8 cellular contexts compared by ENCODE assay signal in genomic region chr1:26321315-26322041, GRCh38. TPM values are rescaled to one million over a fixed set of nuclear protein-coding genes. Genes with fewer than 3 reads are reported as not detected.
DNase-seq lines count a peak whose midpoint lies in the region; ATAC-seq, FAIRE-seq and TF ChIP-seq lines count a peak whose summit lies in the region.

No MANE protein-coding gene starts in this region.

- peak overlapping the region; percentile 37; the same call in 2 of the 3 replicates for H3K4me2 ChIP-seq in A549

- POLR2A ChIA-PET in A549 (lab: Yijun Ruan, JAX): no interaction called here

- no peak for TF ChIP-seq POLR2A in A549 (IDR thresholded peaks at IDR 0.05; ENCODE audit: low read length)
- no peak for TF ChIP-seq POLR2A in GM18505 (IDR thresholded peaks at IDR 0.05; ENCODE audit: borderline replicate concordance, extremely low read depth, insufficient read depth, insufficient read length)

- no peak for FAIRE-seq in A549 (lab: Jason Lieb, UNC)

- ATAC-seq in A549: peak; percentile 88 to 97
- ATAC-seq in GM18505 (IDR thresholded peaks at IDR 0.05; ENCODE audit: unreplicated experiment): peak; percentile 43
- ATAC-seq in activated T-cell treated with anti-CD3 and anti-CD28 coated beads, Interleukin-2, amount 50 U/mL, for 72 hours (replicated peaks in 1 of 2): peak; percentile 68 to 70

- peak; percentile 63 for TF ChIP-seq CTCF in A549 (IDR thresholded peaks at IDR 0.05)
- peak; percentile 90 for TF ChIP-seq CTCF in fibroblast of mammary gland (conservative IDR thresholded peaks at IDR 0.05; ENCODE audit: control insufficient read depth, insufficient read depth, low read depth, low read length)
- TF ChIP-seq CTCF in neural crest cell (conservative IDR thresholded peaks at IDR 0.05): peak; percentile 90

- WGBS in A549 (ENCODE audit: missing lambda C conversion rate): 29% methylated on average over 10 of the region's 16 CpGs

- no peaks in the 10 kb centered on the region for H3K9me3 Mint-ChIP-seq in activated T-cell treated with anti-CD3 and anti-CD28 coated beads, Interleukin-2, amount 50 U/mL, for 72 hours
- no peaks in the 10 kb centered on the region for H3K9me3 Mint-ChIP-seq in neural crest cell

- peaks cover 6 to 12% of the 10 kb centered on the region in 2 donors for H3K36me3 Mint-ChIP-seq in activated T-cell treated with anti-CD3 and anti-CD28 coated beads, Interleukin-2, amount 50 U/mL, for 72 hours (ENCODE audit: insufficient read depth in 2 of 2)
- H3K36me3 Mint-ChIP-seq in neural crest cell (ENCODE audit: low read depth): no peaks in the 10 kb centered on the region

- peaks cover 58% of the 10 kb centered on the region for H3K4me1 Mint-ChIP-seq in activated T-cell treated with anti-CD3 and anti-CD28 coated beads, Interleukin-2, amount 50 U/mL, for 72 hours (ENCODE audit: low read depth)
- H3K4me1 Mint-ChIP-seq in neural crest cell: peaks cover 11% of the 10 kb centered on the region

- H3K4me3 ChIP-seq in A549 (no peak overlapping the region), fibroblast of mammary gland (ENCODE audit: control insufficient read depth, low read depth, low read length) (no peak overlapping the region)

- peak overlapping the region in 1 of 2 experiments; percentile 67; a peak in 3 of 6 replicates for H3K27ac ChIP-seq in A549

- H3K9me3 ChIP-seq in A549: no peaks in the 10 kb centered on the region

- DNase-seq in A549 (ENCODE audit: low read depth in 1 of 2, low spot score in 1 of 2): peak; percentile 69 to 75
- peak; percentile 79 for DNase-seq in KG1 (lab: John Stamatoyannopoulos, UW)
- DNase-seq in RPMI8226: peak; percentile 91
- DNase-seq in activated T-cell treated with anti-CD3 and anti-CD28 coated beads, Interleukin-2, amount 50 U/mL, for 72 hours: peak; percentile 93 to 96
- peak; percentile 82 for DNase-seq in fibroblast of mammary gland (ENCODE audit: low read depth)
- peak; percentile 98 for DNase-seq in neural crest cell (ENCODE audit: low read depth, low spot score)
- peak; percentile 88 for DNase-seq in stimulated activated naive CD4-positive, alpha-beta T cell treated with Interleukin-2 at 50 U/mL for 16 hours (lab: John Stamatoyannopoulos, UW)

- CTCF ChIA-PET in A549 (lab: Yijun Ruan, JAX): interaction anchor here (0.6 to 14.3 kb wide), 53 partner anchors 10 to 695 kb away, joined by 3 to 128 read pairs (median 4); partner anchors contain the start of genes C1orf232, CATSPER4, CEP85 and SH3BGRL3

- no peaks in the 10 kb centered on the region for H3K27me3 Mint-ChIP-seq in activated T-cell treated with anti-CD3 and anti-CD28 coated beads, Interleukin-2, amount 50 U/mL, for 72 hours (ENCODE audit: low read depth)
- H3K27me3 Mint-ChIP-seq in neural crest cell (ENCODE audit: low read depth): no peaks in the 10 kb centered on the region

- TF ChIP-seq RAD21 in A549 (conservative IDR thresholded peaks at IDR 0.05 in 1 of 2, IDR thresholded peaks at IDR 0.05 in 1 of 2): peak; percentile 78 to 88

- H3K27ac Mint-ChIP-seq in activated T-cell treated with anti-CD3 and anti-CD28 coated beads, Interleukin-2, amount 50 U/mL, for 72 hours: peak overlapping the region; percentile 79
- H3K27ac Mint-ChIP-seq in neural crest cell (ENCODE audit: unreplicated experiment): peak overlapping the region; percentile 76

- peak overlapping the region; percentile 70 to 74 for H3K4me3 Mint-ChIP-seq in activated T-cell treated with anti-CD3 and anti-CD28 coated beads, Interleukin-2, amount 50 U/mL, for 72 hours
- H3K4me3 Mint-ChIP-seq in neural crest cell: no peak overlapping the region

- TF ChIP-seq EP300 in A549 (IDR thresholded peaks at IDR 0.05): no peak

- 0 out of 3 replicates have a peak, but pooled peaks cover 5% of the 10 kb centered on the region for H3K4me1 ChIP-seq in A549

TF ChIP-seq in A549, 52 proteins besides CTCF, POLR2A, EP300 and RAD21:
- TF ChIP-seq SMC3 (IDR thresholded peaks at IDR 0.05) (peak; percentile 67), REST (IDR thresholded peaks at IDR 0.05) (no peak), MAZ (IDR thresholded peaks at IDR 0.05; ENCODE audit: borderline replicate concordance, low read depth, low read length) (0 out of 2 replicates have a peak, but pooled peaks have one; percentile 42), RFX5 (IDR thresholded peaks at IDR 0.05) (no peak), POLR2AphosphoS2 (conservative IDR thresholded peaks at IDR 0.05; ENCODE audit: low read length) (no peak), JUN (IDR thresholded peaks at IDR 0.05) (no peak), CHD2 (IDR thresholded peaks at IDR 0.05; ENCODE audit: low read length, partially characterized antibody) (peak; percentile 50)
TF ChIP-seq in A549: peak in this region for 3.

RNA-seq across cellular contexts. Expression of gene CD52, which starts 3.7 kb away (rescaled TPM):
- not detected in 2 replicates for polyA plus RNA-seq in A549 (2011; rRNA removed)
- polyA plus RNA-seq in A549 (2012; cell fraction: cytosol; rRNA removed): not detected in 2 replicates
- polyA plus RNA-seq in A549 (2012; cell fraction: nucleus; rRNA removed): not detected in 2 replicates
- not detected in 3 replicates for polyA plus RNA-seq in A549 (2017; fragmentation: RNase III; extraction: RNeasy Plus Mini Kit Qiagen cat#74134 plus additional on column Dnase treatment)
- not detected in 2 replicates for polyA minus RNA-seq in A549 (2011; rRNA and poly(A)+ RNA removed)
- 100 to 1,000 TPM; 213 to 245 TPM for total RNA-seq in activated T-cell treated with anti-CD3 and anti-CD28 coated beads, Interleukin-2, amount 50 U/mL, for 72 hours
- total RNA-seq in neural crest cell: not detected in 2 replicates

RNA-seq across cellular contexts. Expression of gene UBXN11, which starts 15.0 kb away (rescaled TPM):
- 6.8 and 7.6 TPM in 2 replicates for polyA plus RNA-seq in A549 (2011; rRNA removed)
- polyA plus RNA-seq in A549 (2012; cell fraction: cytosol; rRNA removed): 17.0 and 17.5 TPM in 2 replicates
- polyA plus RNA-seq in A549 (2012; cell fraction: nucleus; rRNA removed): 104 and 106 TPM in 2 replicates
- 10.6 to 12.7 TPM (median 10.8 TPM) in 3 replicates for polyA plus RNA-seq in A549 (2017; fragmentation: RNase III; extraction: RNeasy Plus Mini Kit Qiagen cat#74134 plus additional on column Dnase treatment)
- 8.8 and 10.3 TPM in 2 replicates for polyA minus RNA-seq in A549 (2011; rRNA and poly(A)+ RNA removed)
- total RNA-seq in activated T-cell treated with anti-CD3 and anti-CD28 coated beads, Interleukin-2, amount 50 U/mL, for 72 hours: 10 to 100 TPM; 19.1 to 19.3 TPM
- 33.5 and 35.5 TPM in 2 replicates for total RNA-seq in neural crest cell

RNA-seq across cellular contexts. Expression of gene CRYBG2, which starts 32.5 kb away (rescaled TPM):
- polyA plus RNA-seq in A549 (2011; rRNA removed): 0.67 and 1.1 TPM in 2 replicates
- polyA plus RNA-seq in A549 (2012; cell fraction: cytosol; rRNA removed): 2.0 and 2.1 TPM in 2 replicates
- polyA plus RNA-seq in A549 (2012; cell fraction: nucleus; rRNA removed): 4.9 and 8.7 TPM in 2 replicates
- polyA plus RNA-seq in A549 (2017; fragmentation: RNase III; extraction: RNeasy Plus Mini Kit Qiagen cat#74134 plus additional on column Dnase treatment): 2.3 to 2.7 TPM (median 2.4 TPM) in 3 replicates
- polyA minus RNA-seq in A549 (2011; rRNA and poly(A)+ RNA removed): 2.0 and 3.8 TPM in 2 replicates
- total RNA-seq in activated T-cell treated with anti-CD3 and anti-CD28 coated beads, Interleukin-2, amount 50 U/mL, for 72 hours: 1 to 10 TPM; 1.6 to 2.3 TPM
- total RNA-seq in neural crest cell: 3.8 and 6.3 TPM in 2 replicates

RNA-seq across cellular contexts. Expression of gene SH3BGRL3, which starts 41.6 kb away (rescaled TPM):
- 36.1 and 38.7 TPM in 2 replicates for polyA plus RNA-seq in A549 (2011; rRNA removed)
- 53.4 and 58.3 TPM in 2 replicates for polyA plus RNA-seq in A549 (2012; cell fraction: cytosol; rRNA removed)
- polyA plus RNA-seq in A549 (2012; cell fraction: nucleus; rRNA removed): 22.1 and 24.6 TPM in 2 replicates
- polyA plus RNA-seq in A549 (2017; fragmentation: RNase III; extraction: RNeasy Plus Mini Kit Qiagen cat#74134 plus additional on column Dnase treatment): 66.1 to 87.2 TPM (median 78.6 TPM) in 3 replicates
- polyA minus RNA-seq in A549 (2011; rRNA and poly(A)+ RNA removed): 62.7 and 71.2 TPM in 2 replicates
- total RNA-seq in activated T-cell treated with anti-CD3 and anti-CD28 coated beads, Interleukin-2, amount 50 U/mL, for 72 hours: 100 to 1,000 TPM; 148 to 165 TPM
- total RNA-seq in neural crest cell: 97.9 and 100 TPM in 2 replicates

RNA-seq across cellular contexts. Expression of gene ZNF683, which starts 51.1 kb away (rescaled TPM):
- polyA plus RNA-seq in A549 (2011; rRNA removed) (not detected in 2 replicates), A549 (2017; fragmentation: RNase III; extraction: RNeasy Plus Mini Kit Qiagen cat#74134 plus additional on column Dnase treatment) (not detected in 3 replicates)
- not detected in 2 replicates for polyA plus RNA-seq in A549 (2012; cell fraction: cytosol; rRNA removed)
- polyA plus RNA-seq in A549 (2012; cell fraction: nucleus; rRNA removed): not detected in 2 replicates
- polyA minus RNA-seq in A549 (2011; rRNA and poly(A)+ RNA removed): not detected in 2 replicates
- total RNA-seq in activated T-cell treated with anti-CD3 and anti-CD28 coated beads, Interleukin-2, amount 50 U/mL, for 72 hours: under 1 TPM in 1 of 2 donors, not detected in 1; 0.25 TPM
- total RNA-seq in neural crest cell: not detected in 2 replicates

Comparison
In these comparisons a context has a peak if more than half of its experiments do, and no peak if none do; other contexts are left out.
1. RNA of gene CD52, which starts 3.7 kb away (total RNA-seq): 213 to 245 TPM in activated T-cell treated with anti-CD3 and anti-CD28 coated beads, Interleukin-2, amount 50 U/mL, for 72 hours; not detected in neural crest cell; every median in the first group is over 100 times any median in the second.
2. Peak in every context shown above with its lines, with median percentiles within 50 percentile points of each other: ATAC-seq, DNase-seq and CTCF ChIP-seq.